In the genomic region with DNA sequence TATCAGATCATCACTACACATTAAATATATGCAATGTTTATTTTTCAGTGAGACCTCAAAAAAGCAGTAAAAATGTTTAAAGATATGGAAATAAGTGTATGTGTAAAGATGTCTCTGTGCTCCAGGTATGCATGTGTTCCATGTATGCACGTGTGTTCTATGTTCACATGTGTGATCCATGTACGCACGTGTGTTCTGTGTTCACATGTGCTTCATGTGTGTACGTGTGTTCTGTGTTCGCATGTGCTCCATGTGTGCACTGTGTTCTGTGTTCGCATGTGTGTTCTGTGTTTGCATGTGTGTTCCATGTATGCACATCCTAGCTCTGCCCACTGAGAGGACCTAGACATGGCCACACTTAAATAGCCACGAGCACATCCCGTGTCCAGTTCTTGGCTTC, we compare ENCODE assay signal across 22 cellular contexts.
"Had no signal": no experiment of that assay in that cellular context is flagged by ENCODE, and none has a peak within 500 bp of the region (broad histone marks: within the 10 kb centered on the region; RNA-seq: fewer than 3 reads in every experiment).

No MANE protein-coding gene starts in this region.

- H3K9me3 ChIP-seq: MG63, SJSA1 had no signal

- H3K36me3 ChIP-seq: MG63, SJSA1 had no signal

- FAIRE-seq: HTR-8/SVneo, RCC 7860 had no signal

- H3K27me3 ChIP-seq: MG63, SJSA1 had no signal

- DNase-seq: KG1, MG63, NCI-H1092, NCI-H1105 treated with DMSO at 0.1 percent for 48 hours, NCI-H1417 treated with DMSO at 0.1 percent for 48 hours, NCI-H146, NCI-H1694 treated with DMSO at 0.1 percent for 48 hours, NCI-H1930, NCI-H2081, NCI-H2107, NCI-H2227 treated with DMSO at 0.1 percent for 48 hours, NCI-H510A, NCI-H524 treated with DMSO at 0.1 percent for 48 hours, NCI-H69, NCI-H774, Right ventricle myocardium superior, RPMI8226, SIG-M5 had no signal

- H3K4me3 ChIP-seq: MG63, SJSA1, SK-N-MC had no signal

- H3K4me1 ChIP-seq: SJSA1 had no signal

- H3K27ac ChIP-seq: SJSA1, SK-N-MC had no signal
